In the genomic region with DNA sequence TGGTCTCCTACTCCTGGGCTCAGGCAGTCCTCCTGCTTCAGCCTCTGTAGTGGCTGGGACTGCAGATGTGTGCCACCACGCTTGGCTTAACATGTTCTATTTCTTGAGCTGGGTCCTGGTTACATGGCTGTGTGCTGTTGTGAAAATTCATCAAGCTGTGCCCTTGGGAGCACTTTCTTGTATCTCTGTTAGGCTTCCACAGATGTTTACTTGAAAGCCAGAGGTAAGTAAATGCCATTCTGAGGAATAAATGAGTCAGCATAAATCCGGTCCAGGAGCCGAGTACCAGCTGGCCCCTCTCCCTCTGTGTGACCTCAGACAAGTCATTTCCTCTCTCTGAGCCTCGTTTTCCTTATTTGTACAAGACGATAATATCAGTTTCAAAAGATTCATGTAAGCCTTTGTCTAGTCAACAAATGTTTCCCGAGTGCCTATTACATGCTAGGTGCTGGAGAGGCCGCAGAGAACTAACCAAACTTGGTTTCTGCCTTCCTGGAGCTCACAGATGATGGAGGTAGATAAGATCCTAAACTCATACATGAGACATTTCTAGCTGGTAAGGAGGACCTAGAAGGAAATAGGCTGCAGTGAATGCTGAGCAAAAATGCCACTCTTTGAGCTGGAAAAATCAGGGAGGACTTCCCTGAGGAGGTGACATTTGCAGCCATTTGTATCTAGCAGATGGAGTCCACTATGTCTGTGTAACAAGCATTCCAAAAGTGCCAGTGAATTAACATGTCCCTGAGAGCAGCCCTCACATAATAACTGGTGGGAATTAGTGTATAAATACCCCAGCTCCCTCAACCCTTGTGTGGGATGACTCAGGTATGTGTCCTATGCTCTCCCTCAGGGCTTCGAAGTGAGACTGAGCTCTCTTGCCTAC, we compare ENCODE assay signal across 7 cellular contexts. TPM values are rescaled to one million over a fixed set of nuclear protein-coding genes. Genes with fewer than 3 reads are reported as not detected.
DNase-seq lines count a peak whose midpoint lies in the region; ATAC-seq, FAIRE-seq and TF ChIP-seq lines count a peak whose summit lies in the region.

No MANE protein-coding gene starts in this region.

- no peak for DNase-seq in GM19239 (ENCODE audit: insufficient read length, low spot score)
- DNase-seq in activated B cell treated with CpG ODN at 0.5 μM for 24 hours, result no peak
- peak; percentile 72 for DNase-seq in fibroblast of the aortic adventitia (ENCODE audit: low read depth)
- no peak for DNase-seq in COLO668 (lab: John Stamatoyannopoulos, UW; ENCODE audit: unreplicated experiment)
- no peak for DNase-seq in lower leg skin (ENCODE audit: low spot score in 2 of 2)
- no peak for DNase-seq in mesendoderm

- no peak overlapping the region for H3K27ac ChIP-seq in mesendoderm (ENCODE audit: low read depth, low read length)

- H2AK5ac ChIP-seq in mesendoderm (ENCODE audit: low read length), result no peak overlapping the region

- peak; percentile 96 for FAIRE-seq in GM19239 (lab: Jason Lieb, UNC)

- no peaks in the 10 kb centered on the region for H3K79me1 ChIP-seq in mesendoderm (ENCODE audit: low read length)

- ATAC-seq in HG03342 (IDR thresholded peaks at IDR 0.05; ENCODE audit: unreplicated experiment) (peak; percentile 50), activated B cell treated with CpG ODN at 0.5 μM for 24 hours (ENCODE audit: low read depth) (no peak)

- H3K4me1 ChIP-seq in mesendoderm (ENCODE audit: control insufficient read depth, low read depth, low read length), result no peaks in the 10 kb centered on the region

- peaks cover 15% of the 10 kb centered on the region for H3K27me3 Mint-ChIP-seq in activated B cell treated with CpG ODN at 0.5 μM for 24 hours

- intact Hi-C loops in activated B cell treated with CpG ODN at 0.5 μM for 24 hours (cut with micrococcal nuclease), result loop anchor here (10.0 kb wide), 1 partner anchor 88 kb away; no protein-coding TSS in a partner anchor
- intact Hi-C loops in lower leg skin (cut with DNase I; ENCODE audit: low total_unique reads), result no loop called here

- no peaks in the 10 kb centered on the region for H3K9me3 Mint-ChIP-seq in activated B cell treated with CpG ODN at 0.5 μM for 24 hours

- H3K23ac ChIP-seq in mesendoderm (ENCODE audit: low read length), result no peak overlapping the region

- CTCF ChIA-PET in activated B cell treated with CpG ODN at 0.5 μM for 24 hours (lab: Charles Lee), result interaction anchor here (1.4 to 1.5 kb wide), 2 partner anchors 48 to 89 kb away, joined by 3 to 4 read pairs; a partner anchor contains a TSS

- peak overlapping the region; percentile 50 for H3K4me3 Mint-ChIP-seq in activated B cell treated with CpG ODN at 0.5 μM for 24 hours

- H3K4me2 ChIP-seq in mesendoderm (ENCODE audit: low read length), result no peak overlapping the region

- no peak overlapping the region for H4K8ac ChIP-seq in mesendoderm (ENCODE audit: low read depth, low read length)

- H3K27ac Mint-ChIP-seq in activated B cell treated with CpG ODN at 0.5 μM for 24 hours, result peak overlapping the region; percentile 12

- H3K36me3 ChIP-seq in mesendoderm (ENCODE audit: control insufficient read depth, insufficient read depth, low read length), result no peaks in the 10 kb centered on the region

- H3K4me3 ChIP-seq in fibroblast of the aortic adventitia (ENCODE audit: low read depth, low read length) (no peak overlapping the region), lower leg skin (ENCODE audit: low read depth, poor library complexity, severe bottlenecking) (no peak overlapping the region), mesendoderm (ENCODE audit: low read length) (no peak overlapping the region)

- H3K4me1 Mint-ChIP-seq in activated B cell treated with CpG ODN at 0.5 μM for 24 hours, result peaks cover 50% of the 10 kb centered on the region

- H3K9ac ChIP-seq in mesendoderm (ENCODE audit: low read length), result no peak overlapping the region

- no peak overlapping the region for H3K56ac ChIP-seq in mesendoderm (ENCODE audit: low read length)

- no peak for TF ChIP-seq POLR2A in lower leg skin (IDR thresholded peaks at IDR 0.05)

- no peak overlapping the region for H3K18ac ChIP-seq in mesendoderm (ENCODE audit: low read length)

- 40 to 44% methylated on average over 8 of the region's 8 CpGs for WGBS in lower leg skin, 2 donors
- no CpG with 5 or more reads among the region's 8 CpGs for WGBS in mesendoderm (ENCODE audit: extremely low coverage, insufficient coverage, low lambda C conversion rate)

- peaks cover 13% of the 10 kb centered on the region for H3K36me3 Mint-ChIP-seq in activated B cell treated with CpG ODN at 0.5 μM for 24 hours (ENCODE audit: low read depth)

- H3K4ac ChIP-seq in mesendoderm (ENCODE audit: low read depth, low read length), result no peak overlapping the region

- no peak overlapping the region for H2BK15ac ChIP-seq in mesendoderm (replicated peaks; ENCODE audit: low read depth)

- H4K5ac ChIP-seq in mesendoderm (ENCODE audit: low read length), result no peak overlapping the region

- no peak overlapping the region for H2BK5ac ChIP-seq in mesendoderm (ENCODE audit: low read length)

- peaks cover 5% of the 10 kb centered on the region for H3K27me3 ChIP-seq in mesendoderm (ENCODE audit: insufficient read depth, low read length, poor library complexity)

- H3K79me2 ChIP-seq in mesendoderm (ENCODE audit: control insufficient read depth, insufficient read depth, low read length), result no peaks in the 10 kb centered on the region

- POLR2A ChIA-PET in activated B cell treated with CpG ODN at 0.5 μM for 24 hours (lab: Charles Lee), result interaction anchor here (0.6 to 1.3 kb wide), 4 partner anchors 12 to 370 kb away, joined by 3 read pairs; no protein-coding TSS in a partner anchor

- no peak overlapping the region for H2BK120ac ChIP-seq in mesendoderm (ENCODE audit: low read depth, low read length)

- TF ChIP-seq CTCF in activated B cell treated with CpG ODN at 0.5 μM for 24 hours (IDR thresholded peaks at IDR 0.05) (no peak), fibroblast of the aortic adventitia (IDR thresholded peaks at IDR 0.05; ENCODE audit: insufficient read depth, low read length) (no peak), lower leg skin (IDR thresholded peaks at IDR 0.05) (no peak)

RNA-seq across cellular contexts. Expression of a gene that starts 2.7 kb away (rescaled TPM):
- total RNA-seq in activated B cell treated with CpG ODN at 0.5 μM for 24 hours, result 76.2 and 89.3 TPM in 2 replicates
- total RNA-seq in fibroblast of the aortic adventitia (ENCODE audit: low replicate concordance), result not detected in 2 replicates
- total RNA-seq in lower leg skin, result 1 to 10 TPM in 3 of 4 donors, under 1 TPM in 1; 0.17 to 2.1 (median 1.5) TPM
- polyA plus RNA-seq in mesendoderm (2013, experiment 1 of 2), result 0.13 TPM
- polyA plus RNA-seq in mesendoderm (2013, experiment 2 of 2), result 0.20 TPM

RNA-seq across cellular contexts. Expression of a gene that starts 12.2 kb away (rescaled TPM):
- total RNA-seq in activated B cell treated with CpG ODN at 0.5 μM for 24 hours, result not detected in 2 replicates
- not detected in 2 replicates for total RNA-seq in fibroblast of the aortic adventitia (ENCODE audit: low replicate concordance)
- total RNA-seq in lower leg skin, result under 1 TPM in 3 of 4 donors, not detected in 1; 0.23 to 0.80 (median 0.37) TPM
- polyA plus RNA-seq in mesendoderm (2013, experiment 1 of 2), result not detected
- not detected for polyA plus RNA-seq in mesendoderm (2013, experiment 2 of 2)

RNA-seq across cellular contexts. Expression of a gene that starts 17.3 kb away (rescaled TPM):
- total RNA-seq in activated B cell treated with CpG ODN at 0.5 μM for 24 hours (32.6 and 34.1 TPM in 2 replicates), fibroblast of the aortic adventitia (ENCODE audit: low replicate concordance) (5.7 and 13.4 TPM in 2 replicates), lower leg skin (10 to 100 TPM; 28.4 to 52.9 (median 43.8) TPM)
- polyA plus RNA-seq in mesendoderm (2013, experiment 1 of 2), result 33.1 TPM
- 32.1 TPM for polyA plus RNA-seq in mesendoderm (2013, experiment 2 of 2)

RNA-seq across cellular contexts. Expression of a gene that starts 41.2 kb away (rescaled TPM):
- total RNA-seq in activated B cell treated with CpG ODN at 0.5 μM for 24 hours (not detected in 2 replicates), fibroblast of the aortic adventitia (ENCODE audit: low replicate concordance) (not detected in 2 replicates), lower leg skin (100 to 1,000 TPM in 1 of 4 donors, 10 to 100 TPM in 3; 65.3 to 119 (median 96.1) TPM)
- 0.10 TPM for polyA plus RNA-seq in mesendoderm (2013, experiment 1 of 2)
- polyA plus RNA-seq in mesendoderm (2013, experiment 2 of 2), result 0.11 TPM

RNA-seq across cellular contexts. Expression of a gene that starts 48.3 kb away (rescaled TPM):
- total RNA-seq in activated B cell treated with CpG ODN at 0.5 μM for 24 hours, result 126 and 163 TPM in 2 replicates
- total RNA-seq in fibroblast of the aortic adventitia (ENCODE audit: low replicate concordance), result 45.6 and 65.8 TPM in 2 replicates
- 100 to 1,000 TPM in 2 of 4 donors, 10 to 100 TPM in 2; 82.4 to 141 (median 95.3) TPM for total RNA-seq in lower leg skin
- 53.6 TPM for polyA plus RNA-seq in mesendoderm (2013, experiment 1 of 2)
- 52.1 TPM for polyA plus RNA-seq in mesendoderm (2013, experiment 2 of 2)

Comparison
In these comparisons a context has a peak if more than half of its experiments do, and no peak if none do; other contexts are left out.
1. RNA of a gene that starts 2.7 kb away (total RNA-seq): 76.2 to 89.3 TPM in activated B cell treated with CpG ODN at 0.5 μM for 24 hours; 0.17 to 2.1 TPM in lower leg skin and not detected in fibroblast of the aortic adventitia; every median in the first group is over 10 times any median in the second.